17 cellular contexts compared by ENCODE assay signal in genomic region chr18:55101458-55101824, GRCh38.
A peak's percentile ranks its signal among the peaks of the same experiment; 100 is the strongest.
DNase-seq lines count a peak whose midpoint lies in the region; ATAC-seq, FAIRE-seq and TF ChIP-seq lines count a peak whose summit lies in the region.
"Had no signal": no experiment of that assay in that cellular context is flagged by ENCODE, and none has a peak within 500 bp of the region (broad histone marks: within the 10 kb centered on the region; RNA-seq: fewer than 3 reads in every experiment).

No MANE protein-coding gene starts in this region.

- H3K79me2 ChIP-seq in smooth muscle cell (ENCODE audit: low read depth): no peaks in the 10 kb centered on the region

- H3K4me1 ChIP-seq in RWPE2 (ENCODE audit: insufficient read depth, poor library complexity, severe bottlenecking) (peaks cover 21% of the 10 kb centered on the region), smooth muscle cell (ENCODE audit: low read depth) (peaks cover 3% of the 10 kb centered on the region)
- no peaks in the 10 kb centered on the region for H3K4me1 ChIP-seq in effector memory CD4-positive, alpha-beta T cell (ENCODE audit: control insufficient read depth, insufficient read depth, low read length, poor library complexity, severe bottlenecking)

- peak; percentile 96 for FAIRE-seq in D721Med (lab: Jason Lieb, UNC)
- FAIRE-seq: H1 had no signal

- no peak overlapping the region for H3K9ac ChIP-seq in smooth muscle cell (ENCODE audit: low read depth)

- H3K4me2 ChIP-seq in smooth muscle cell: peak overlapping the region; percentile 19

- H4K20me1 ChIP-seq in smooth muscle cell (ENCODE audit: low read depth): no peaks in the 10 kb centered on the region

- H2AFZ ChIP-seq in smooth muscle cell (ENCODE audit: low read depth): no peak overlapping the region

- H3K27me3 ChIP-seq in RWPE2 (ENCODE audit: insufficient read depth, poor library complexity, severe bottlenecking): no peaks in the 10 kb centered on the region
- no peaks in the 10 kb centered on the region for H3K27me3 ChIP-seq in smooth muscle cell (ENCODE audit: low read depth)
- H3K27me3 ChIP-seq in effector memory CD4-positive, alpha-beta T cell (replicated peaks; ENCODE audit: control insufficient read depth, insufficient read depth, low read length, poor library complexity, severe bottlenecking): no peaks in the 10 kb centered on the region

- H3F3A ChIP-seq in smooth muscle cell (ENCODE audit: low read depth): peaks cover 4% of the 10 kb centered on the region

- H3K27ac ChIP-seq in RWPE2 (ENCODE audit: poor library complexity, severe bottlenecking) (peak overlapping the region; percentile 64), epithelial cell of prostate (peak overlapping the region; percentile 12), smooth muscle cell (ENCODE audit: low read depth) (peak overlapping the region; percentile 13)
- no peak overlapping the region for H3K27ac ChIP-seq in effector memory CD4-positive, alpha-beta T cell (ENCODE audit: insufficient read depth, low read length, poor library complexity, severe bottlenecking)
- H3K27ac ChIP-seq: C4-2B had no signal

- DNase-seq in D721Med (ENCODE audit: insufficient read length, low spot score) (no peak), RWPE2 (ENCODE audit: low spot score) (no peak), epithelial cell of prostate (ENCODE audit: low read depth, low spot score) (no peak), smooth muscle cell (lab: John Stamatoyannopoulos, UW; ENCODE audit: unreplicated experiment) (no peak)
- DNase-seq in effector memory CD4-positive, alpha-beta T cell: no peak
- DNase-seq: GF-D8, NCI-H1092 treated with DMSO at 0.1 percent for 48 hours, NCI-H146, NCI-H2081, NCI-H748 treated with DMSO at 0.1 percent for 48 hours, OCI-M1, RPMI8226, SIG-M5 had no signal

- H3K36me3 ChIP-seq in RWPE2 (ENCODE audit: low read depth) (no peaks in the 10 kb centered on the region), smooth muscle cell (ENCODE audit: low read depth) (no peaks in the 10 kb centered on the region)
- H3K36me3 ChIP-seq in effector memory CD4-positive, alpha-beta T cell (ENCODE audit: control insufficient read depth, insufficient read depth, low read length): no peaks in the 10 kb centered on the region

- no peak for TF ChIP-seq CTCF in D721Med (IDR thresholded peaks at IDR 0.05; ENCODE audit: insufficient read depth, missing control alignments)
- no peak for TF ChIP-seq CTCF in RWPE2 (IDR thresholded peaks at IDR 0.05; ENCODE audit: poor library complexity, severe bottlenecking)
- TF ChIP-seq CTCF in smooth muscle cell (IDR thresholded peaks at IDR 0.05; ENCODE audit: borderline replicate concordance, insufficient read depth, poor library complexity, severe bottlenecking): no peak

- ATAC-seq in RWPE2 (ENCODE audit: low read depth) (no peak), HG03521 (IDR thresholded peaks at IDR 0.05; ENCODE audit: unreplicated experiment) (no peak), HG02840 (IDR thresholded peaks at IDR 0.05; ENCODE audit: low FRiP score, unreplicated experiment) (no peak)

- 64% methylated on average over 2 of the region's 2 CpGs for WGBS in smooth muscle cell (ENCODE audit: low lambda C conversion rate)

- H3K9me3 ChIP-seq in RWPE2 (ENCODE audit: severe bottlenecking) (no peaks in the 10 kb centered on the region), smooth muscle cell (replicated peaks; ENCODE audit: low read depth) (no peaks in the 10 kb centered on the region)
- no peaks in the 10 kb centered on the region for H3K9me3 ChIP-seq in effector memory CD4-positive, alpha-beta T cell (ENCODE audit: control insufficient read depth, low read length)

- H3K4me3 ChIP-seq in RWPE2 (ENCODE audit: severe bottlenecking) (no peak overlapping the region), smooth muscle cell (no peak overlapping the region)
- H3K4me3 ChIP-seq in effector memory CD4-positive, alpha-beta T cell (ENCODE audit: insufficient read depth, low read depth, low read length, poor library complexity, severe bottlenecking): no peak overlapping the region
